1 cellular context compared by ENCODE assay signal in genomic region chr12:11601647-11602046, GRCh38.
TF ChIP-seq lines count a peak whose summit lies in the region.

No MANE protein-coding gene starts in this region.

TF ChIP-seq in GM12878, 131 proteins besides CTCF, POLR2A, EP300 and RAD21:
- no peak for TF ChIP-seq YY1 (IDR thresholded peaks at IDR 0.05; ENCODE audit: low read depth, low read length)
- TF ChIP-seq SPI1 (IDR thresholded peaks at IDR 0.05; ENCODE audit: borderline replicate concordance, insufficient read depth, low read depth, low read length): no peak
- no peak for TF ChIP-seq PML (IDR thresholded peaks at IDR 0.05; ENCODE audit: low read length)
- TF ChIP-seq MEF2B (IDR thresholded peaks at IDR 0.05; ENCODE audit: partially characterized antibody, poor library complexity, severe bottlenecking): no peak
- TF ChIP-seq ZNF622 (IDR thresholded peaks at IDR 0.05): no peak
- no peak for TF ChIP-seq RELB (IDR thresholded peaks at IDR 0.05; ENCODE audit: low read depth)
